In genomic region chr12:98645572-98646067, GRCh38 we compare ENCODE assay signal across 8 cellular contexts. TPM values are rescaled to one million over a fixed set of nuclear protein-coding genes. Genes with fewer than 3 reads are reported as not detected.
A peak's percentile ranks its signal among the peaks of the same experiment; 100 is the strongest.
DNase-seq lines count a peak whose midpoint lies in the region; ATAC-seq and TF ChIP-seq lines count a peak whose summit lies in the region.

No MANE protein-coding gene starts in this region.

- H3K36me3 ChIP-seq in adrenal gland (replicated peaks in 1 of 2) = peaks cover 0 to 12% of the 10 kb centered on the region in 2 donors
- peaks cover 7% of the 10 kb centered on the region for H3K36me3 ChIP-seq in right atrium auricular region

- DNase-seq in ELR (ENCODE audit: low read depth) (peak; percentile 38), MV-4-11 (lab: John Stamatoyannopoulos, UW) (peak; percentile 57), adrenal gland (peak in 6 of 7 donors; percentile 6 to 56 (median 30)), right atrium auricular region (ENCODE audit: low spot score) (peak; percentile 61), progenitor cell of endocrine pancreas (ENCODE audit: low spot score, unreplicated experiment) (no peak), retina (no peak)

- H3K4me1 Mint-ChIP-seq in progenitor cell of endocrine pancreas (ENCODE audit: low read depth) = peaks cover 9% of the 10 kb centered on the region

- H3K4me1 ChIP-seq in adrenal gland (replicated peaks in 1 of 2) = peaks cover 10 to 12% of the 10 kb centered on the region in 2 donors
- peaks cover 0 to 15% of the 10 kb centered on the region in 2 donors for H3K4me1 ChIP-seq in right atrium auricular region

- H3K27ac Mint-ChIP-seq in progenitor cell of endocrine pancreas = peak overlapping the region; percentile 92

- H3K4me3 ChIP-seq in adrenal gland (peak overlapping the region; percentile 50 to 88 (median 61)), right atrium auricular region (peak overlapping the region; percentile 93 to 99)

- H3K27me3 Mint-ChIP-seq in progenitor cell of endocrine pancreas = no peaks in the 10 kb centered on the region

- no peak for TF ChIP-seq POLR2A in adrenal gland (IDR thresholded peaks at IDR 0.05)

- H3K27me3 ChIP-seq in adrenal gland (no peaks in the 10 kb centered on the region), right atrium auricular region (no peaks in the 10 kb centered on the region)

- 0 to 2% (median 1%) methylated on average over 7 to 24 of the region's 24 CpGs for WGBS in adrenal gland, 4 donors

- TF ChIP-seq CTCF in adrenal gland (IDR thresholded peaks at IDR 0.05) (no peak), right atrium auricular region (IDR thresholded peaks at IDR 0.05) (no peak), progenitor cell of endocrine pancreas (IDR thresholded peaks at IDR 0.05; ENCODE audit: unreplicated experiment) (no peak)

- H3K27ac ChIP-seq in adrenal gland (peak overlapping the region in 4 of 5 donors; percentile 41 to 84 (median 76)), right atrium auricular region (peak overlapping the region; percentile 88 to 91)

- ATAC-seq in GM21723 (IDR thresholded peaks at IDR 0.05; ENCODE audit: unreplicated experiment) = peak; percentile 2
- no peak for ATAC-seq in GM18907 (IDR thresholded peaks at IDR 0.05; ENCODE audit: unreplicated experiment)

- H3K9me3 Mint-ChIP-seq in progenitor cell of endocrine pancreas (ENCODE audit: low read depth) = no peaks in the 10 kb centered on the region

- H3K9me3 ChIP-seq in adrenal gland (replicated peaks in 1 of 3) (no peaks in the 10 kb centered on the region), right atrium auricular region (no peaks in the 10 kb centered on the region)

- peak overlapping the region; percentile 95 for H3K4me3 Mint-ChIP-seq in progenitor cell of endocrine pancreas (ENCODE audit: low read depth)

- intact Hi-C loops in adrenal gland (cut with DNase I) = loop anchor here (10.0 kb wide), 1 partner anchor 51 kb away; the partner anchor contains the start of gene SLC25A3 (in 2 of the 2)

- H3K36me3 Mint-ChIP-seq in progenitor cell of endocrine pancreas (ENCODE audit: insufficient read depth) = peaks cover 5% of the 10 kb centered on the region

RNA-seq across cellular contexts. Expression of gene APAF1, which starts 0.5 kb away (rescaled TPM):
- total RNA-seq in adrenal gland (10 to 100 TPM in 4 of 8 donors, 1 to 10 TPM in 4; 5.5 to 16.5 (median 10.2) TPM), right atrium auricular region (1 to 10 TPM; 3.9 to 5.3 TPM), progenitor cell of endocrine pancreas (26.3 and 30.9 TPM in 2 replicates)
- 1 to 10 TPM; 2.8 to 6.7 (median 4.1) TPM for polyA plus RNA-seq in adrenal gland

RNA-seq across cellular contexts. Expression of gene IKBIP, which starts 1.0 kb away (rescaled TPM):
- 10 to 100 TPM in 7 of 8 donors, 1 to 10 TPM in 1; 7.2 to 22.9 (median 11.9) TPM for total RNA-seq in adrenal gland
- 10 to 100 TPM; 13.6 to 15.2 (median 14.8) TPM for polyA plus RNA-seq in adrenal gland
- 1 to 10 TPM; 6.7 to 7.4 TPM for total RNA-seq in right atrium auricular region
- 10.8 and 11.4 TPM in 2 replicates for total RNA-seq in progenitor cell of endocrine pancreas

RNA-seq across cellular contexts. Expression of gene SLC25A3, which starts 52.1 kb away (rescaled TPM):
- 1,000 to 10,000 TPM in 1 of 8 donors, 100 to 1,000 TPM in 7; 674 to 1,555 (median 714) TPM for total RNA-seq in adrenal gland
- polyA plus RNA-seq in adrenal gland = 100 to 1,000 TPM; 362 to 912 (median 745) TPM
- total RNA-seq in right atrium auricular region = 1,000 to 10,000 TPM in 1 of 2 donors, 100 to 1,000 TPM in 1; 853 to 1,432 TPM
- 530 and 561 TPM in 2 replicates for total RNA-seq in progenitor cell of endocrine pancreas

Comparison
In these comparisons a context has a peak if more than half of its experiments do, and no peak if none do; other contexts are left out.
1. DNase-seq: peak in ELR (single experiment), MV-4-11 (single experiment), adrenal gland (6 of 7) and right atrium auricular region (single experiment); none in progenitor cell of endocrine pancreas (single experiment) and retina (single experiment).